20 cellular contexts compared by ENCODE assay signal in genomic region chr17:14590458-14591250, GRCh38.
"Had no signal": no experiment of that assay in that cellular context is flagged by ENCODE, and none has a peak within 500 bp of the region (broad histone marks: within the 10 kb centered on the region; RNA-seq: fewer than 3 reads in every experiment).

No MANE protein-coding gene starts in this region.

- H3K9me3 ChIP-seq: SK-N-SH had no signal

- H3K27ac ChIP-seq: RWPE1 had no signal

- DNase-seq: KBM-7, NCI-H1092, NCI-H1105 treated with DMSO at 0.1 percent for 48 hours, NCI-H1417 treated with DMSO at 0.1 percent for 48 hours, NCI-H146, NCI-H1694 treated with DMSO at 0.1 percent for 48 hours, NCI-H1930, NCI-H2081, NCI-H2107, NCI-H226, NCI-H446 treated with DMSO at 0.1 percent for 48 hours, NCI-H510A treated with DMSO at 0.1 percent for 48 hours, NCI-H69, NCI-H774, SHP77, SK-N-SH, SW 1271 had no signal

- ATAC-seq: Panc1, PC-3 had no signal
